2 cellular contexts compared by ENCODE assay signal in the genomic region with DNA sequence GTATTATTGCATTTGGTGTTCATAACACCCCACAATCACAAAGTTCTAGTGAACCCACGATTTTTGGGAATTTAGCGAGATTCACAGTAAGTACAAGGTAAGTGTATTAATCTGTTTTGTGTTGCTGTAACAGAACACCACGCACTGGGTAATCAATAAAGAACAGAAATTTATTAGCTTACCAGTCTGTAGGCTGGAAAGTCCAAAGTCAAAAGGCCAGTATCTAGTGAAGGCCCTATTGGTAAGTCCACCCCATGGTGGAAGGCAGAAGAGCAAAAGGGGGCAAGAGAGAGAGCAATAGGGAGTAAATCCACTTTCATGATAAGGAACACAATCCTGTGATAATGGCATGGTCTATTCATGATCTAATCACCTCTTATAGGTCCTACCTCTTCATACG.
A peak's percentile ranks its signal among the peaks of the same experiment; 100 is the strongest.
TF ChIP-seq lines count a peak whose summit lies in the region.

No MANE protein-coding gene starts in this region.

TF ChIP-seq in liver, 16 proteins besides CTCF, POLR2A, EP300 and RAD21:
- TF ChIP-seq TAF1 (conservative IDR thresholded peaks at IDR 0.05) = no peak
- TF ChIP-seq JUND (IDR thresholded peaks at IDR 0.05) = no peak
- no peak for TF ChIP-seq HNF4G (IDR thresholded peaks at IDR 0.05)
- TF ChIP-seq FOXA2 (IDR thresholded peaks at IDR 0.05) = no peak
- TF ChIP-seq REST (IDR thresholded peaks at IDR 0.05) = no peak
- TF ChIP-seq HNF4A (conservative IDR thresholded peaks at IDR 0.05) = peak; percentile 71 to 73
- no peak for TF ChIP-seq GABPA (IDR thresholded peaks at IDR 0.05 in 1 of 2, conservative IDR thresholded peaks at IDR 0.05 in 1 of 2)

TF ChIP-seq in HepG2, 621 proteins besides CTCF, POLR2A, EP300 and RAD21:
- TF ChIP-seq ZFP91 (CRISPR knock-in tag; IDR thresholded peaks at IDR 0.05; ENCODE audit: borderline replicate concordance) = no peak
- TF ChIP-seq HOXA9 (CRISPR knock-in tag; IDR thresholded peaks at IDR 0.05; ENCODE audit: borderline replicate concordance) = no peak
